Comparison of ENCODE assay signal across 28 cellular contexts in the genomic region with DNA sequence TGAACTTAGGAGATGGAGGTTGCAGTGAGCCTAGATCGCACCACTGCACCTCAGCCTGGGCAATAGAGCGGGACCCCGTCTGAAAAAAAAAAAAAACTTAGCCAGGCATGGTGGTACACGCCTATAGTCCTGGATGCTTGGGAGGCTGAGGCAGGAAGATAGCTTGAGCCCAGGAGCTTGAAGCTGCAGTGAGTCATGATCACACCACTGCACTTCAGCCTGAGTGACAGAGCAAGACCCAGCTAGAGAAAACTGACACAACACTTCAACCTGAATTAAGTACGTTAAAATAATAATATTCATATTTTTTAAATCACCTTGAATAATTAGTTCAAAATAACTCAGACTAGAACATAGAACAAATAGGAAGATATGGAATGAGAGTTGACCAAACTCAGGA. TPM values are rescaled to one million over a fixed set of nuclear protein-coding genes. Genes with fewer than 3 reads are reported as not detected.
"Had no signal": no experiment of that assay in that cellular context is flagged by ENCODE, and none has a peak within 500 bp of the region (broad histone marks: within the 10 kb centered on the region; RNA-seq: fewer than 3 reads in every experiment).

No MANE protein-coding gene starts in this region.

- H3K9me3 ChIP-seq: esophagus muscularis mucosa, ovary, psoas muscle, right atrium auricular region, sigmoid colon, stomach, thyroid gland, vagina had no signal

- DNase-seq: dorsolateral prefrontal cortex; effector CD4-positive, alpha-beta T cell; endodermal cell; hypothalamus; immature natural killer cell; natural killer cell; occipital lobe; ovary; posterior cingulate gyrus; psoas muscle; sigmoid colon; stimulated activated CD4-positive, alpha-beta T cell treated with anti-CD3 and anti-CD28 coated beads, Interleukin-2, amount 100 ng/mL, for 24 hours; stimulated activated CD4-positive, alpha-beta T cell treated with anti-CD3 and anti-CD28 coated beads, Interleukin-4, amount 100 ng/mL, for 24 hours; stimulated activated naive CD4-positive, alpha-beta T cell treated with Interleukin-2 at 50 U/mL for 16 hours; stomach; thyroid gland; trophoblast cell had no signal

- ATAC-seq: left lobe of liver; natural killer cell; psoas muscle; stimulated activated effector memory CD8-positive, alpha-beta T cell treated with anti-CD3 and anti-CD28 coated beads, Interleukin-12 subunit alpha, Interleukin-12 subunit beta, amount 100 ng/mL, for 72 hours had no signal

- FAIRE-seq: frontal cortex, keratinocyte had no signal

- H3K27me3 ChIP-seq: dorsolateral prefrontal cortex, esophagus muscularis mucosa, ovary, right atrium auricular region, sigmoid colon, stomach, thyroid gland, vagina had no signal

- H3K4me1 ChIP-seq: psoas muscle, right atrium auricular region, stomach, thyroid gland, vagina had no signal

- H3K4me3 ChIP-seq: dorsolateral prefrontal cortex, esophagus muscularis mucosa, lung, ovary, psoas muscle, right atrium auricular region, sigmoid colon, stomach, thyroid gland, vagina had no signal

- H3K36me3 ChIP-seq: esophagus muscularis mucosa, ovary, right atrium auricular region, sigmoid colon, stomach, thyroid gland, vagina had no signal

- H3K27ac ChIP-seq: dorsolateral prefrontal cortex, esophagus muscularis mucosa, ovary, psoas muscle, right atrium auricular region, sigmoid colon, stomach, thyroid gland, vagina had no signal

RNA-seq across cellular contexts. Expression of a gene that starts 5.7 kb away (rescaled TPM):
- total RNA-seq: epithelial cell of proximal tubule, fibroblast of lung, left lobe of liver had no signal
- polyA plus RNA-seq: fibroblast of lung, neural cell had no signal
